In genomic region chr2:191856111-191856876, GRCh38 we compare ENCODE assay signal across 33 cellular contexts. TPM values are rescaled to one million over a fixed set of nuclear protein-coding genes. Genes with fewer than 3 reads are reported as not detected.
"Had no signal": no experiment of that assay in that cellular context is flagged by ENCODE, and none has a peak within 500 bp of the region (broad histone marks: within the 10 kb centered on the region; RNA-seq: fewer than 3 reads in every experiment).

No MANE protein-coding gene starts in this region.

- H3K4me1 ChIP-seq: esophagus squamous epithelium had no signal

- H3K4me3 ChIP-seq: coronary artery, esophagus squamous epithelium, heart right ventricle, stomach, thyroid gland, upper lobe of left lung had no signal

- DNase-seq: activated CD4-positive, alpha-beta memory T cell treated with anti-CD3 and anti-CD28 coated beads, Interleukin-2, amount 10 ng/mL, durations not matched to agents 7 days and 5 days; activated CD4-positive, alpha-beta T cell treated with anti-CD3 and anti-CD28 coated beads, Interleukin-2, amount 10 ng/mL, durations not matched to agents 24 days and 14 days; activated CD8-positive, alpha-beta memory T cell treated with anti-CD3 and anti-CD28 coated beads, Interleukin-2, amount 50 U/mL, for 48 hours; activated gamma-delta T cell; activated naive CD4-positive, alpha-beta T cell treated with anti-CD3 and anti-CD28 coated beads, Interleukin-2, amount 50 U/mL, for 16 hours; activated T-cell treated with anti-CD3 and anti-CD28 coated beads, Interleukin-2, amount 50 U/mL, for 24 hours; amniotic stem cell; brain microvascular endothelial cell; endodermal cell; esophagus squamous epithelium; foreskin melanocyte; heart right ventricle; kidney glomerular epithelial cell; mammary epithelial cell; midbrain; naive thymus-derived CD8-positive, alpha-beta T cell; retina; stimulated activated CD4-positive, alpha-beta T cell treated with anti-CD3 and anti-CD28 coated beads, Interleukin-15, amount 100 ng/mL, for 24 hours; stimulated activated CD4-positive, alpha-beta T cell treated with anti-CD3 and anti-CD28 coated beads, Interleukin-2, amount 100 ng/mL, for 24 hours; stimulated activated naive B cell treated with anti-CD40 and anti-IgM and Interleukin-4, amounts not matched to agents 10 μg/mL and 1 μg/mL and 100 μg/mL, for 72 hours; stomach; SW 1271; T1000; thyroid gland; upper lobe of left lung; WERI-Rb-1 had no signal

- ATAC-seq: activated CD4-positive, CD25-positive, alpha-beta regulatory T cell treated with anti-CD3 and anti-CD28 coated beads, Interleukin-2, amount 50 U/mL, for 24 hours; left lobe of liver; naive thymus-derived CD8-positive, alpha-beta T cell; stimulated activated naive B cell treated with anti-CD40 and anti-IgM and Interleukin-4, amounts not matched to agents 10 μg/mL and 1 μg/mL and 100 μg/mL, for 72 hours had no signal

- H3K36me3 ChIP-seq: brain microvascular endothelial cell, esophagus squamous epithelium, heart right ventricle, stomach, thyroid gland, upper lobe of left lung, WERI-Rb-1 had no signal

- H3K36me3 Mint-ChIP-seq: naive thymus-derived CD8-positive, alpha-beta T cell; stimulated activated naive B cell treated with anti-CD40 and anti-IgM and Interleukin-4, amounts not matched to agents 10 μg/mL and 1 μg/mL and 100 μg/mL, for 72 hours had no signal

- H3K4me1 Mint-ChIP-seq: activated CD4-positive, alpha-beta memory T cell treated with anti-CD3 and anti-CD28 coated beads, Interleukin-2, amount 10 ng/mL, durations not matched to agents 7 days and 5 days; activated CD4-positive, alpha-beta T cell treated with anti-CD3 and anti-CD28 coated beads, Interleukin-2, amount 10 ng/mL, durations not matched to agents 24 days and 14 days; naive thymus-derived CD8-positive, alpha-beta T cell; stimulated activated naive B cell treated with anti-CD40 and anti-IgM and Interleukin-4, amounts not matched to agents 10 μg/mL and 1 μg/mL and 100 μg/mL, for 72 hours had no signal

- H3K27ac Mint-ChIP-seq: activated CD4-positive, alpha-beta memory T cell treated with anti-CD3 and anti-CD28 coated beads, Interleukin-2, amount 10 ng/mL, durations not matched to agents 7 days and 5 days; activated CD4-positive, alpha-beta T cell treated with anti-CD3 and anti-CD28 coated beads, Interleukin-2, amount 10 ng/mL, durations not matched to agents 24 days and 14 days; activated T-cell treated with anti-CD3 and anti-CD28 coated beads, Interleukin-2, amount 50 U/mL, for 24 hours; endodermal cell; naive thymus-derived CD8-positive, alpha-beta T cell; progenitor cell of endocrine pancreas; stimulated activated naive B cell treated with anti-CD40 and anti-IgM and Interleukin-4, amounts not matched to agents 10 μg/mL and 1 μg/mL and 100 μg/mL, for 72 hours; T-helper 1 cell treated with Interleukin-12 subunit alpha and Interleukin-12 subunit beta and Interleukin-4 antibody, amounts not matched to agents 30 μg/mL and 1 μg/mL, for 36 hours had no signal

- H3K27me3 ChIP-seq: brain microvascular endothelial cell, esophagus squamous epithelium, heart right ventricle, stomach, thyroid gland, upper lobe of left lung had no signal

- H3K9me3 ChIP-seq: esophagus squamous epithelium, stomach, thyroid gland, upper lobe of left lung had no signal

- H3K27ac ChIP-seq: brain microvascular endothelial cell, coronary artery, epithelial cell of prostate, esophagus squamous epithelium, stomach, upper lobe of left lung, WERI-Rb-1 had no signal

- FAIRE-seq: astrocyte had no signal

- H3K4me3 Mint-ChIP-seq: activated CD4-positive, alpha-beta memory T cell treated with anti-CD3 and anti-CD28 coated beads, Interleukin-2, amount 10 ng/mL, durations not matched to agents 7 days and 5 days; activated CD4-positive, alpha-beta T cell treated with anti-CD3 and anti-CD28 coated beads, Interleukin-2, amount 10 ng/mL, durations not matched to agents 24 days and 14 days; activated T-cell treated with anti-CD3 and anti-CD28 coated beads, Interleukin-2, amount 50 U/mL, for 24 hours; endodermal cell; naive thymus-derived CD8-positive, alpha-beta T cell; stimulated activated naive B cell treated with anti-CD40 and anti-IgM and Interleukin-4, amounts not matched to agents 10 μg/mL and 1 μg/mL and 100 μg/mL, for 72 hours; T-helper 1 cell treated with Interleukin-12 subunit alpha and Interleukin-12 subunit beta and Interleukin-4 antibody, amounts not matched to agents 30 μg/mL and 1 μg/mL, for 36 hours had no signal

- H3K9me3 Mint-ChIP-seq: activated CD4-positive, alpha-beta memory T cell treated with anti-CD3 and anti-CD28 coated beads, Interleukin-2, amount 10 ng/mL, durations not matched to agents 7 days and 5 days; activated CD4-positive, alpha-beta T cell treated with anti-CD3 and anti-CD28 coated beads, Interleukin-2, amount 10 ng/mL, durations not matched to agents 24 days and 14 days; activated T-cell treated with anti-CD3 and anti-CD28 coated beads, Interleukin-2, amount 50 U/mL, for 24 hours; T-helper 1 cell treated with Interleukin-12 subunit alpha and Interleukin-12 subunit beta and Interleukin-4 antibody, amounts not matched to agents 30 μg/mL and 1 μg/mL, for 36 hours had no signal

- H3K27me3 Mint-ChIP-seq: progenitor cell of endocrine pancreas; stimulated activated naive B cell treated with anti-CD40 and anti-IgM and Interleukin-4, amounts not matched to agents 10 μg/mL and 1 μg/mL and 100 μg/mL, for 72 hours had no signal

RNA-seq across cellular contexts. Expression of gene CAVIN2, which starts 9.4 kb away (rescaled TPM):
- total RNA-seq: activated CD4-positive, alpha-beta memory T cell treated with anti-CD3 and anti-CD28 coated beads, Interleukin-2, amount 10 ng/mL, durations not matched to agents 7 days and 5 days; activated CD4-positive, alpha-beta T cell treated with anti-CD3 and anti-CD28 coated beads, Interleukin-2, amount 10 ng/mL, durations not matched to agents 24 days and 14 days; endodermal cell; naive thymus-derived CD8-positive, alpha-beta T cell had no signal
- polyA plus RNA-seq: naive thymus-derived CD8-positive, alpha-beta T cell had no signal
